8 cellular contexts compared by ENCODE assay signal in genomic region chr2:37005118-37005868, GRCh38. TPM values are rescaled to one million over a fixed set of nuclear protein-coding genes. Genes with fewer than 3 reads are reported as not detected.
DNase-seq lines count a peak whose midpoint lies in the region; ATAC-seq and TF ChIP-seq lines count a peak whose summit lies in the region.

No MANE protein-coding gene starts in this region.

- no peaks in the 10 kb centered on the region for H3K27me3 Mint-ChIP-seq in activated naive CD4-positive, alpha-beta T cell treated with anti-CD3 and anti-CD28 coated beads, Interleukin-2, amount 50 U/mL, for 24 hours
- H3K27me3 Mint-ChIP-seq in immature natural killer cell (ENCODE audit: low read depth in 3 of 3), result peaks cover 0 to 1% (median 0%) of the 10 kb centered on the region in 3 donors

- H3K4me3 Mint-ChIP-seq in activated naive CD4-positive, alpha-beta T cell treated with anti-CD3 and anti-CD28 coated beads, Interleukin-2, amount 50 U/mL, for 24 hours, result peak overlapping the region; percentile 53
- H3K4me3 Mint-ChIP-seq in immature natural killer cell, result peak overlapping the region; percentile 42 to 70 (median 62)

- no peaks in the 10 kb centered on the region for H3K9me3 Mint-ChIP-seq in activated naive CD4-positive, alpha-beta T cell treated with anti-CD3 and anti-CD28 coated beads, Interleukin-2, amount 50 U/mL, for 24 hours
- no peaks in the 10 kb centered on the region for H3K9me3 Mint-ChIP-seq in immature natural killer cell

- DNase-seq in DMS153 (lab: John Stamatoyannopoulos, UW) (peak; percentile 10), DMS153 treated with DMSO at 0.1 percent for 48 hours (lab: John Stamatoyannopoulos, UW; ENCODE audit: unreplicated experiment) (no peak), HuH-7 (ENCODE audit: low spot score) (peak; percentile 3), immature natural killer cell (peak; percentile 13 to 42 (median 34)), HPDE6-E6E7 (ENCODE audit: extremely low spot score) (no peak), RWPE1 (ENCODE audit: low spot score) (no peak)

- POLR2A ChIA-PET in RWPE1 (lab: Yijun Ruan, JAX; ENCODE audit: low non-redundant PET), result no interaction called here

- peak overlapping the region; percentile 90 for H3K27ac Mint-ChIP-seq in activated naive CD4-positive, alpha-beta T cell treated with anti-CD3 and anti-CD28 coated beads, Interleukin-2, amount 50 U/mL, for 24 hours
- peak overlapping the region in 5 of 6 donors; percentile 20 to 72 (median 58) for H3K27ac Mint-ChIP-seq in immature natural killer cell

- peak; percentile 99 for ATAC-seq in GM21619 (IDR thresholded peaks at IDR 0.05; ENCODE audit: unreplicated experiment)

- H3K4me1 Mint-ChIP-seq in activated naive CD4-positive, alpha-beta T cell treated with anti-CD3 and anti-CD28 coated beads, Interleukin-2, amount 50 U/mL, for 24 hours, result peaks cover 18% of the 10 kb centered on the region
- H3K4me1 Mint-ChIP-seq in immature natural killer cell, result peaks cover 9 to 13% of the 10 kb centered on the region in 2 donors

- CTCF ChIA-PET in RWPE1 (lab: Yijun Ruan, JAX), result no interaction called here

- TF ChIP-seq CTCF in RWPE1 (conservative IDR thresholded peaks at IDR 0.05; ENCODE audit: low read depth), result no peak

- no peak overlapping the region for H3K27ac ChIP-seq in RWPE1

- H3K36me3 Mint-ChIP-seq in activated naive CD4-positive, alpha-beta T cell treated with anti-CD3 and anti-CD28 coated beads, Interleukin-2, amount 50 U/mL, for 24 hours, result peaks cover 20% of the 10 kb centered on the region
- peaks cover 19 to 33% (median 23%) of the 10 kb centered on the region in 3 donors for H3K36me3 Mint-ChIP-seq in immature natural killer cell

RNA-seq across cellular contexts. Expression of gene STRN, which starts 39.0 kb away (rescaled TPM):
- 10 to 100 TPM in 2 of 3 donors, 1 to 10 TPM in 1; 9.1 to 20.6 (median 11.0) TPM for polyA plus RNA-seq in immature natural killer cell

Comparison
In these comparisons a context has a peak if more than half of its experiments do, and no peak if none do; other contexts are left out.
1. DNase-seq: peak in DMS153 (single experiment), HuH-7 (single experiment) and immature natural killer cell (3 of 3); none in DMS153 treated with DMSO at 0.1 percent for 48 hours (single experiment), HPDE6-E6E7 (single experiment) and RWPE1 (single experiment).